In the genomic region with DNA sequence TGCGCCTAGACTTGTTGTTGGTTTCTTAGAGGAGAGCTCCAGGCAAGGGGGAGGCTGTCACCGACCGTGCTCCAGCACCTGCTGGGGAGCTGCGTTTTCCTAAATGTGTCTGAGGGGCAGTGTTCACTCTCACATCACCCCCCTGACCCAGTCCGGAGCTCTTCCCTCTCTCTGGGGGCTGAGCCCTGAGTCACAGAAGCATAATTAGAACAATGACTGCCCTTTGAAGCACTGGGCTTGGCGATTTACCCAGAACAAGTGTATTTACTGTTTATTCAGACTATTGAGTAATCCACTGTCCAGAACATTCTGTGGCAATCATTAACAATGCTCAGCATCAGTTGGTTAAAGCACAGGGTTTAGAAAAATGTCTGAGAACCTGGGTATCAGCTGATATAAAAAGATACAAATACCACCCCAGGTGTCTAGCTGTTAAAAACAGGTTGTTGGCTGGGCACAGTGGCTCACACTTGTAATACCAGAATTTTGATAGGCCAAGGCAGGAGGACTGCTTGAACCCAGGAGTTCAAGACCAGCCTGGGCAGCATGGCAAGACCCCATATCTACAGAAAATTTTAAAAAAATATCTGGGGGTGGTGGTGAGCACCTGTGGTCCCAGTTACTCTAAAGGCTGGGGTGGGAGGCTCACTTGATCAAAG, we compare ENCODE assay signal across 14 cellular contexts. TPM values are rescaled to one million over a fixed set of nuclear protein-coding genes. Genes with fewer than 3 reads are reported as not detected.
DNase-seq lines count a peak whose midpoint lies in the region; ATAC-seq and TF ChIP-seq lines count a peak whose summit lies in the region.
"Had no signal": no experiment of that assay in that cellular context is flagged by ENCODE, and none has a peak within 500 bp of the region (broad histone marks: within the 10 kb centered on the region; RNA-seq: fewer than 3 reads in every experiment).

No MANE protein-coding gene starts in this region.

- no peaks in the 10 kb centered on the region for H3K36me3 ChIP-seq in duodenal mucosa (ENCODE audit: control insufficient read depth in 1 of 2, insufficient read depth in 2 of 2, low read length in 2 of 2)
- H3K36me3 ChIP-seq in left lung: no peaks in the 10 kb centered on the region
- H3K36me3 ChIP-seq in thoracic aorta: no peaks in the 10 kb centered on the region
- no peaks in the 10 kb centered on the region for H3K36me3 ChIP-seq in neural progenitor cell
- H3K36me3 ChIP-seq in SJCRH30: no peaks in the 10 kb centered on the region

- H3K36me3 Mint-ChIP-seq in neural progenitor cell: no peaks in the 10 kb centered on the region

- H3K4me3 ChIP-seq in duodenal mucosa (ENCODE audit: low read depth in 1 of 2, low read length in 2 of 2) (no peak overlapping the region), left lung (no peak overlapping the region), thoracic aorta (no peak overlapping the region), neural progenitor cell (no peak overlapping the region), SJCRH30 (no peak overlapping the region)

- no peaks in the 10 kb centered on the region for H3K9me3 Mint-ChIP-seq in neural progenitor cell
- H3K9me3 Mint-ChIP-seq: nephron progenitor cell had no signal

- no peaks in the 10 kb centered on the region for H3K79me2 ChIP-seq in neural progenitor cell (ENCODE audit: low read depth)

- H3K4me1 ChIP-seq in duodenal mucosa (ENCODE audit: control insufficient read depth in 1 of 2, insufficient read depth in 2 of 2, low read length in 2 of 2): peaks cover 13 to 16% of the 10 kb centered on the region in 2 donors
- H3K4me1 ChIP-seq in left lung: peaks cover 8 to 18% of the 10 kb centered on the region in 2 donors
- peaks cover 14 to 40% of the 10 kb centered on the region in 2 donors for H3K4me1 ChIP-seq in thoracic aorta (ENCODE audit: control insufficient read depth in 1 of 2, low read depth in 2 of 2)
- H3K4me1 ChIP-seq in neural progenitor cell: peaks cover 3% of the 10 kb centered on the region
- no peaks in the 10 kb centered on the region for H3K4me1 ChIP-seq in SJCRH30

- no peak overlapping the region for H2AFZ ChIP-seq in neural progenitor cell (replicated peaks)

- H3K27me3 Mint-ChIP-seq in neural progenitor cell (ENCODE audit: insufficient read depth, low read depth): peaks cover 29% of the 10 kb centered on the region

- intact Hi-C loops in left lung (cut with DNase I): no loop called here

- H3K4me3 Mint-ChIP-seq in neural progenitor cell: no peak overlapping the region
- H3K4me3 Mint-ChIP-seq: nephron progenitor cell had no signal

- H3K27ac ChIP-seq in duodenal mucosa (ENCODE audit: low read depth, low read length) (peak overlapping the region; percentile 44), left lung (peak overlapping the region; percentile 53 to 73), thoracic aorta (peak overlapping the region; percentile 77 to 83), neural progenitor cell (no peak overlapping the region), SJCRH30 (no peak overlapping the region)
- H3K27ac ChIP-seq: KMS-11 had no signal

- H3K9me3 ChIP-seq in duodenal mucosa (ENCODE audit: control insufficient read depth in 1 of 2, low read length in 2 of 2) (no peaks in the 10 kb centered on the region), left lung (no peaks in the 10 kb centered on the region), thoracic aorta (no peaks in the 10 kb centered on the region), neural progenitor cell (ENCODE audit: low read depth) (no peaks in the 10 kb centered on the region), SJCRH30 (replicated peaks) (no peaks in the 10 kb centered on the region)

- H3K9ac ChIP-seq in duodenal mucosa (ENCODE audit: low read depth in 1 of 2, low read length in 2 of 2) (no peak overlapping the region), neural progenitor cell (no peak overlapping the region)
- H3K9ac ChIP-seq: KMS-11 had no signal

- ATAC-seq in left lung (peak; percentile 80), thoracic aorta (ENCODE audit: insufficient number of reproducible peaks, low FRiP score, low read depth) (peak; percentile 91), HG02610 (IDR thresholded peaks at IDR 0.05; ENCODE audit: unreplicated experiment) (no peak)
- ATAC-seq: HCT116, Panc1 had no signal

- H3F3A ChIP-seq in neural progenitor cell (ENCODE audit: low read depth): peaks cover 10% of the 10 kb centered on the region

- H3K27me3 ChIP-seq in duodenal mucosa (ENCODE audit: control insufficient read depth in 1 of 2, insufficient read depth in 2 of 2, low read length in 2 of 2) (no peaks in the 10 kb centered on the region), left lung (peaks cover 0 to 5% of the 10 kb centered on the region in 2 donors), thoracic aorta (replicated peaks; ENCODE audit: insufficient read depth) (no peaks in the 10 kb centered on the region), neural progenitor cell (peaks cover 50% of the 10 kb centered on the region), SJCRH30 (peaks cover 3% of the 10 kb centered on the region; the same call in 1 of the 2 replicates)

- peaks cover 3% of the 10 kb centered on the region for H3K4me1 Mint-ChIP-seq in neural progenitor cell

- H3K4me2 ChIP-seq in neural progenitor cell: no peak overlapping the region
- H3K4me2 ChIP-seq: KMS-11 had no signal

- H4K20me1 ChIP-seq in neural progenitor cell (ENCODE audit: low read depth): no peaks in the 10 kb centered on the region

- TF ChIP-seq CTCF in left lung (IDR thresholded peaks at IDR 0.05): no peak
- TF ChIP-seq CTCF in thoracic aorta (IDR thresholded peaks at IDR 0.05): no peak
- TF ChIP-seq CTCF in neural progenitor cell (IDR thresholded peaks at IDR 0.05): no peak

- no peak overlapping the region for H3K27ac Mint-ChIP-seq in neural progenitor cell

- DNase-seq in HuH-7 (ENCODE audit: low spot score) (peak; percentile 39), left lung (peak in 1 of 2 donors; percentile 52), thoracic aorta (ENCODE audit: low spot score) (peak; percentile 85), T-helper 1 cell (no peak), neural progenitor cell (ENCODE audit: low spot score) (no peak), SJCRH30 (no peak)
- DNase-seq: activated CD4-positive, alpha-beta T cell treated with anti-CD3 and anti-CD28 coated beads, Interleukin-2, amount 50 U/mL, for 48 hours; nephron progenitor cell had no signal

RNA-seq across cellular contexts. Expression of gene CES4A, which starts 8.1 kb away (rescaled TPM):
- total RNA-seq in left lung (10 to 100 TPM in 1 of 2 donors, 1 to 10 TPM in 1; 9.3 to 14.3 TPM), thoracic aorta (1 to 10 TPM; 7.4 to 9.5 TPM), neural progenitor cell (ENCODE audit: low replicate concordance) (0.22 and 1.8 TPM in 2 replicates)
- total RNA-seq in SJCRH30 (2014; rRNA removed; shearing (Covaris generic)): not detected in 2 replicates

RNA-seq across cellular contexts. Expression of gene CBFB, which starts 32.5 kb away (rescaled TPM):
- total RNA-seq in left lung: 10 to 100 TPM; 46.8 to 47.6 TPM
- total RNA-seq in thoracic aorta: 10 to 100 TPM; 28.3 to 79.7 TPM
- 64.7 and 95.5 TPM in 2 replicates for total RNA-seq in neural progenitor cell (ENCODE audit: low replicate concordance)
- total RNA-seq in SJCRH30 (2014; rRNA removed; shearing (Covaris generic)): 136 and 151 TPM in 2 replicates

RNA-seq across cellular contexts. Expression of gene CES3, which starts 35.4 kb away (rescaled TPM):
- 1 to 10 TPM in 1 of 2 donors, under 1 TPM in 1; 0.79 to 1.6 TPM for total RNA-seq in left lung
- 1 to 10 TPM in 1 of 2 donors, under 1 TPM in 1; 0.63 to 1.1 TPM for total RNA-seq in thoracic aorta
- total RNA-seq in neural progenitor cell (ENCODE audit: low replicate concordance): 5.7 and 13.4 TPM in 2 replicates
- 0.08 TPM in 2 replicates for total RNA-seq in SJCRH30 (2014; rRNA removed; shearing (Covaris generic))
- total RNA-seq: dermis microvascular lymphatic vessel endothelial cell had no signal

Comparison
In these comparisons a context has a peak if more than half of its experiments do, and no peak if none do; other contexts are left out.
1. DNase-seq: peak in HuH-7 (single experiment) and thoracic aorta (single experiment); none in T-helper 1 cell (0 of 5), neural progenitor cell (single experiment) and SJCRH30 (0 of 2).
2. H3K27ac ChIP-seq: peak in duodenal mucosa (single experiment), left lung (2 of 2) and thoracic aorta (2 of 2); none in neural progenitor cell (single experiment) and SJCRH30 (single experiment).